9 cellular contexts compared by ENCODE assay signal in the genomic region with DNA sequence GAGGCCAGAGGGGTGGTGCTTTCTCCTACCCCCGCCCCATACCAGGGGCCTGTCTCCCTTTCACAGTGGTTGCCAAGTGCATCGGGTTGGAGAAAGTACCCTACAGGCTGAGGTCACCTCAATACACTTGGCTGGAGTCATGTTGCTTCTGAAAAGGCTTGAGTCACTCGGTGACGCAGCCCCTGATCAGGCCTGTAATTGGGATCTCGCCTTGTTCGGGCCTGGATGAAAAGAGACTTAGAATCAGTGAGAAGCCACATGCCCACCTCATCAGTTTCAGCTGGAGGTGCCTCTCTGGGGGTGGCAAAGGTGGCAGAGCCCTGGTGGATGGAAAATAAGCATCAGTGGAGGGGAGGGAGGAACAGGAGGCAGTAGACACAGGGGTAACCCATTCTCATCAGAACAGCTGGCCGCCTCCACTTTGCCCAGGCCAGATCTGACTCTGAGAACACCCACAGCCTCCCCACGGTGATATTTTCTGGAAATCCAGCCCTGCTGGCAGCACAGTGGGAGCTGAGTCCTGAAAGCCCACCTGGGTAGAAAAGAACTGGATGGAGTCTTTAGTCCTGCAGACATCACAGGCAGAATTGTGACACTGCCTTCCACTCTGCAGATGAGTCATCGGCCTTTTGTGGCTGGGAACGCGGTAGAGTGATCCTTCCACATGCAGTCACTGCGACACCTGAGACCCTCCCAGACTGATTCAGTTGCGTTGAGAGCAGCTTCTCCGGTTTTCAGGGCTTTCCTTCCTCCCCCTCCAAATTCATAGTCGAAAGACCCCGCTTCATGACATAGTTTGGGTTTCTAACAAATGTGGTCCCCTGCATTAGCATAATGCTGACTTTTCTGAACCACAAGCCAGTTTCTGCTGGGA.
DNase-seq lines count a peak whose midpoint lies in the region; ATAC-seq and TF ChIP-seq lines count a peak whose summit lies in the region.
"Had no signal": no experiment of that assay in that cellular context is flagged by ENCODE, and none has a peak within 500 bp of the region (broad histone marks: within the 10 kb centered on the region; RNA-seq: fewer than 3 reads in every experiment).

No MANE protein-coding gene starts in this region.

- peaks cover 100% of the 10 kb centered on the region for H3K79me2 ChIP-seq in MM.1S (ENCODE audit: low read length)

- DNase-seq in 8988T: peak; percentile 72
- peak in 1 of 3 donors; percentile 72 for DNase-seq in Peyer's patch
- peak; percentile 27 to 41 (median 30) for DNase-seq in activated naive CD4-positive, alpha-beta T cell (lab: John Stamatoyannopoulos, UW)
- peak; percentile 90 for DNase-seq in right atrium auricular region (ENCODE audit: low spot score)
- DNase-seq in stimulated activated CD4-positive, alpha-beta T cell treated with anti-CD3 and anti-CD28 coated beads, Interleukin-2, amount 100 ng/mL, for 4 hours (ENCODE audit: low read depth): peak; percentile 77
- DNase-seq in MM.1S: no peak

- H3F3A ChIP-seq in MM.1S (ENCODE audit: insufficient read depth, low read length): 0 out of 2 replicates have a peak, but pooled peaks cover 8% of the 10 kb centered on the region

- peak; percentile 53 for ATAC-seq in GM18858 (IDR thresholded peaks at IDR 0.05; ENCODE audit: unreplicated experiment)
- ATAC-seq in HG03108 (IDR thresholded peaks at IDR 0.05; ENCODE audit: unreplicated experiment): peak; percentile 44

- no peaks in the 10 kb centered on the region for H3K27me3 ChIP-seq in Peyer's patch
- H3K27me3 ChIP-seq in right atrium auricular region: no peaks in the 10 kb centered on the region
- no peaks in the 10 kb centered on the region for H3K27me3 ChIP-seq in MM.1S (replicated peaks; ENCODE audit: insufficient read depth, low read length)

- H3K4me1 ChIP-seq in Peyer's patch (peaks cover 0 to 36% (median 20%) of the 10 kb centered on the region in 4 donors), right atrium auricular region (peaks cover 0 to 71% of the 10 kb centered on the region in 2 donors), MM.1S (ENCODE audit: low read length) (peaks cover 22% of the 10 kb centered on the region)

- peaks cover 53% of the 10 kb centered on the region for H4K20me1 ChIP-seq in MM.1S (ENCODE audit: insufficient read depth, low read length)

- H3K36me3 ChIP-seq in Peyer's patch: no peaks in the 10 kb centered on the region
- no peaks in the 10 kb centered on the region for H3K36me3 ChIP-seq in right atrium auricular region
- peaks cover 3% of the 10 kb centered on the region; the same call in 1 of the 2 replicates for H3K36me3 ChIP-seq in MM.1S (replicated peaks; ENCODE audit: insufficient read depth, low read length)

- H3K9me2 ChIP-seq in MM.1S (replicated peaks; ENCODE audit: insufficient read depth, low read length): no peaks in the 10 kb centered on the region

- TF ChIP-seq POLR2A in Peyer's patch (IDR thresholded peaks at IDR 0.05): no peak

- no peak overlapping the region for H3K4me2 ChIP-seq in MM.1S (ENCODE audit: low read depth, low read length)

- H3K4me3 ChIP-seq in Peyer's patch (no peak overlapping the region), right atrium auricular region (no peak overlapping the region), MM.1S (ENCODE audit: low read length) (no peak overlapping the region)
- H3K4me3 ChIP-seq: skin epidermis had no signal

- H3K27ac ChIP-seq in Peyer's patch: peak overlapping the region in 3 of 4 donors; percentile 26 to 78 (median 56)
- peak overlapping the region; percentile 72 to 79 for H3K27ac ChIP-seq in right atrium auricular region
- H3K27ac ChIP-seq in MM.1S (ENCODE audit: low read length): no peak overlapping the region

- no peak overlapping the region for H3K9ac ChIP-seq in MM.1S (ENCODE audit: low read length)

- TF ChIP-seq CTCF in Peyer's patch (IDR thresholded peaks at IDR 0.05) (no peak), right atrium auricular region (IDR thresholded peaks at IDR 0.05) (no peak), MM.1S (IDR thresholded peaks at IDR 0.05; ENCODE audit: low read length) (no peak)

- H3K9me3 ChIP-seq in Peyer's patch (no peaks in the 10 kb centered on the region), right atrium auricular region (no peaks in the 10 kb centered on the region), MM.1S (replicated peaks; ENCODE audit: insufficient read depth, low read length) (no peaks in the 10 kb centered on the region)

- H2AFZ ChIP-seq in MM.1S (ENCODE audit: low read length): no peak overlapping the region
